In the genomic region with DNA sequence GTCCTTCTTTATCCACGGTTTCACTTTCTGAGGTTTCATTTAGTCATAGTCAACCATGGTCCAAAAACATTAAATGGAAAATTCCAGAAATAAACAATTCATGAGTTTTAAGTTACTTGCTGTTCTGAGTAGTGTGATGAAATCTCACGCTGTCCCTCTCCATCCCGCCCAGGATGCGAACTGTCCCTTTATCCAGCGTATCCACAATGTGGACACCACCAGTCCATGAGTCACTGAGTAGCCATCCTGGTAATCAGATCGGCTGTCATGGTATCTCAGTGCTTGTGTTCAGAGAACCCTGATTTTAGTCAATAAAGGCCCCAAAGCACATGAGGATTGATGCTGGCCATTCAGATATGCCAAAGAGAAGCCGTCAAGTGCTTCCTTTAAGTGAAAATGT, we compare ENCODE assay signal across 16 cellular contexts. TPM values are rescaled to one million over a fixed set of nuclear protein-coding genes. Genes with fewer than 3 reads are reported as not detected.
DNase-seq lines count a peak whose midpoint lies in the region; ATAC-seq and TF ChIP-seq lines count a peak whose summit lies in the region.
"Had no signal": no experiment of that assay in that cellular context is flagged by ENCODE, and none has a peak within 500 bp of the region (broad histone marks: within the 10 kb centered on the region; RNA-seq: fewer than 3 reads in every experiment).

No MANE protein-coding gene starts in this region.

- no CpG with 5 or more reads among the region's 7 CpGs for WGBS in trophoblast cell (ENCODE audit: extremely low coverage, insufficient coverage, insufficient read length)
- WGBS in heart right ventricle, 2 donors = 89 to 93% methylated on average over 7 of the region's 7 CpGs

- peak overlapping the region; percentile 94 for H3K4me3 Mint-ChIP-seq in activated T-cell treated with anti-CD3 and anti-CD28 coated beads, Interleukin-2, amount 50 U/mL, for 24 hours
- H3K4me3 Mint-ChIP-seq in T-cell (peak overlapping the region; percentile 61 to 94 (median 92)), chondrocyte (ENCODE audit: unreplicated experiment) (peak overlapping the region; percentile 0)

- H2BK5ac ChIP-seq in trophoblast cell (ENCODE audit: low read depth, low read length, poor library complexity) = no peak overlapping the region

- no peak overlapping the region for H3K18ac ChIP-seq in trophoblast cell (ENCODE audit: low read length)

- ATAC-seq in T-cell (replicated peaks in 1 of 4) (no peak), heart right ventricle (no peak)
- ATAC-seq: upper lobe of right lung had no signal

- H3K4ac ChIP-seq in trophoblast cell (ENCODE audit: low read depth, low read length) = no peak overlapping the region

- H3K4me1 Mint-ChIP-seq in activated T-cell treated with anti-CD3 and anti-CD28 coated beads, Interleukin-2, amount 50 U/mL, for 24 hours (ENCODE audit: low read depth) = peaks cover 92% of the 10 kb centered on the region
- peaks cover 93 to 94% (median 94%) of the 10 kb centered on the region in 3 donors for H3K4me1 Mint-ChIP-seq in T-cell
- H3K4me1 Mint-ChIP-seq in chondrocyte (ENCODE audit: low read depth) = peaks cover 61% of the 10 kb centered on the region

- no peak overlapping the region for H3K9ac ChIP-seq in trophoblast cell (ENCODE audit: low read length)
- H3K9ac ChIP-seq: parathyroid adenoma had no signal

- peaks cover 80% of the 10 kb centered on the region for H3K36me3 Mint-ChIP-seq in activated T-cell treated with anti-CD3 and anti-CD28 coated beads, Interleukin-2, amount 50 U/mL, for 24 hours (ENCODE audit: low read depth)
- peaks cover 54% of the 10 kb centered on the region for H3K36me3 Mint-ChIP-seq in T-cell
- peaks cover 27% of the 10 kb centered on the region for H3K36me3 Mint-ChIP-seq in chondrocyte (ENCODE audit: low read depth)

- no peak overlapping the region for H2AFZ ChIP-seq in trophoblast cell (ENCODE audit: insufficient read depth, low read length, poor library complexity)
- H2AFZ ChIP-seq: parathyroid adenoma had no signal

- DNase-seq in activated T-cell treated with anti-CD3 and anti-CD28 coated beads, Interleukin-2, amount 50 U/mL, for 24 hours = no peak
- no peak for DNase-seq in activated T-cell treated with anti-CD3 and anti-CD28 coated beads, Interleukin-2, amount 50 U/mL, for 48 hours
- DNase-seq in T-cell (no peak), chondrocyte (ENCODE audit: low spot score) (no peak), trophoblast cell (peak; percentile 56 to 72), DMS53 (lab: John Stamatoyannopoulos, UW) (no peak), heart right ventricle (no peak), NCI-H2227 (lab: John Stamatoyannopoulos, UW; ENCODE audit: unreplicated experiment) (no peak)
- DNase-seq: ACHN, Karpas-422, NCI-H2029, NCI-H82, upper lobe of right lung had no signal

- H4K91ac ChIP-seq in trophoblast cell (ENCODE audit: low read depth, low read length) = no peak overlapping the region

- POLR2A ChIA-PET in T-cell (lab: Charles Lee) = no interaction called here

- H4K12ac ChIP-seq in trophoblast cell (ENCODE audit: low read depth, low read length) = no peak overlapping the region

- H3K9me3 Mint-ChIP-seq in activated T-cell treated with anti-CD3 and anti-CD28 coated beads, Interleukin-2, amount 50 U/mL, for 24 hours = peaks cover 6% of the 10 kb centered on the region
- H3K9me3 Mint-ChIP-seq in T-cell = no peaks in the 10 kb centered on the region
- H3K9me3 Mint-ChIP-seq in chondrocyte (ENCODE audit: low read depth) = peaks cover 4% of the 10 kb centered on the region

- H3K79me2 ChIP-seq in trophoblast cell (ENCODE audit: control insufficient read depth, insufficient read depth, low read length, poor library complexity) = no peaks in the 10 kb centered on the region
- H3K79me2 ChIP-seq: parathyroid adenoma had no signal

- no peak overlapping the region for H2AK5ac ChIP-seq in trophoblast cell (ENCODE audit: low read length)

- no peaks in the 10 kb centered on the region for H3K27me3 Mint-ChIP-seq in activated T-cell treated with anti-CD3 and anti-CD28 coated beads, Interleukin-2, amount 50 U/mL, for 24 hours
- H3K27me3 Mint-ChIP-seq in T-cell (no peaks in the 10 kb centered on the region), chondrocyte (ENCODE audit: low read depth) (no peaks in the 10 kb centered on the region)

- H3K27ac ChIP-seq in trophoblast cell (ENCODE audit: low read depth, low read length) = no peak overlapping the region
- no peak overlapping the region for H3K27ac ChIP-seq in heart right ventricle
- H3K27ac ChIP-seq: epithelial cell of prostate, parathyroid adenoma, upper lobe of right lung had no signal

- H3K79me1 ChIP-seq in trophoblast cell (ENCODE audit: low read length) = peaks cover 2% of the 10 kb centered on the region

- H3K27ac Mint-ChIP-seq in activated T-cell treated with anti-CD3 and anti-CD28 coated beads, Interleukin-2, amount 50 U/mL, for 24 hours = peak overlapping the region; percentile 51
- H3K27ac Mint-ChIP-seq in T-cell (peak overlapping the region; percentile 69 to 71), chondrocyte (ENCODE audit: unreplicated experiment) (peak overlapping the region; percentile 78)

- no peak overlapping the region for H2BK12ac ChIP-seq in trophoblast cell (ENCODE audit: low read length)

- H3K4me1 ChIP-seq in trophoblast cell (ENCODE audit: control insufficient read depth in 1 of 2, insufficient read depth in 2 of 2, low read length in 2 of 2) (peaks cover 3 to 7% of the 10 kb centered on the region in 2 experiments), heart right ventricle (peaks cover 0 to 47% (median 24%) of the 10 kb centered on the region in 9 donors)
- H3K4me1 ChIP-seq: parathyroid adenoma had no signal

- CTCF ChIA-PET in T-cell (lab: Charles Lee) = no interaction called here

- H4K8ac ChIP-seq in trophoblast cell (ENCODE audit: low read depth, low read length) = no peak overlapping the region

- H3K27me3 ChIP-seq in trophoblast cell (ENCODE audit: insufficient read depth, low read length) (no peaks in the 10 kb centered on the region), heart right ventricle (no peaks in the 10 kb centered on the region)
- H3K27me3 ChIP-seq: upper lobe of right lung had no signal

- no peak overlapping the region for H3K4me2 ChIP-seq in trophoblast cell (ENCODE audit: low read length)

- H3K36me3 ChIP-seq in trophoblast cell (ENCODE audit: control insufficient read depth in 1 of 2, insufficient read depth in 2 of 2, low read length in 2 of 2) (no peaks in the 10 kb centered on the region), heart right ventricle (peaks cover 0 to 35% (median 0%) of the 10 kb centered on the region in 9 donors)

- TF ChIP-seq CTCF in chondrocyte (IDR thresholded peaks at IDR 0.05) (no peak), heart right ventricle (IDR thresholded peaks at IDR 0.05) (no peak)

- H2BK120ac ChIP-seq in trophoblast cell (ENCODE audit: insufficient read depth, low read length, poor library complexity) = no peak overlapping the region

- H3K14ac ChIP-seq in trophoblast cell (ENCODE audit: low read length) = no peak overlapping the region

- H3K9me3 ChIP-seq in trophoblast cell (ENCODE audit: insufficient read depth, low read depth, low read length) (no peaks in the 10 kb centered on the region), heart right ventricle (no peaks in the 10 kb centered on the region)
- H3K9me3 ChIP-seq: upper lobe of right lung had no signal

- no peak overlapping the region for H3K23ac ChIP-seq in trophoblast cell (ENCODE audit: low read length)

- intact Hi-C loops in heart right ventricle (cut with DNase I) = no loop called here

- H3K4me3 ChIP-seq in trophoblast cell (ENCODE audit: low read depth, low read length) (no peak overlapping the region), heart right ventricle (no peak overlapping the region)
- H3K4me3 ChIP-seq: lung, upper lobe of right lung had no signal

RNA-seq across cellular contexts. Expression of gene SP140L, which starts 3.7 kb away (rescaled TPM):
- total RNA-seq in T-cell = 100 to 1,000 TPM in 1 of 5 donors, 10 to 100 TPM in 4; 80.8 to 104 (median 82.0) TPM
- total RNA-seq in chondrocyte = 20.6 to 21.9 TPM (median 21.3 TPM) in 3 replicates
- polyA plus RNA-seq in trophoblast cell (2013) = 1.7 and 1.8 TPM in 2 replicates
- total RNA-seq in heart right ventricle = 10 to 100 TPM in 1 of 10 donors, 1 to 10 TPM in 9; 3.0 to 10.8 (median 4.4) TPM
- 10 to 100 TPM in 1 of 2 donors, 1 to 10 TPM in 1; 2.5 to 10.5 TPM for polyA plus RNA-seq in heart right ventricle

Comparison
In these comparisons a context has a peak if more than half of its experiments do, and no peak if none do; other contexts are left out.
1. DNase-seq: peak in trophoblast cell (2 of 2); none in activated T-cell treated with anti-CD3 and anti-CD28 coated beads, Interleukin-2, amount 50 U/mL, for 24 hours (single experiment), activated T-cell treated with anti-CD3 and anti-CD28 coated beads, Interleukin-2, amount 50 U/mL, for 48 hours (0 of 2), T-cell (0 of 34), chondrocyte (single experiment), DMS53 (single experiment), heart right ventricle (0 of 2) and NCI-H2227 (single experiment).
2. H3K4me3 Mint-ChIP-seq: peak in every context shown above with its lines; median percentile 94 in activated T-cell treated with anti-CD3 and anti-CD28 coated beads, Interleukin-2, amount 50 U/mL, for 24 hours; 92 in T-cell; 0 in chondrocyte.
3. Peak in every context shown above with its lines, with median percentiles within 50 percentile points of each other: H3K27ac Mint-ChIP-seq.